ENCODE assay signal across 9 cellular contexts in the genomic region with DNA sequence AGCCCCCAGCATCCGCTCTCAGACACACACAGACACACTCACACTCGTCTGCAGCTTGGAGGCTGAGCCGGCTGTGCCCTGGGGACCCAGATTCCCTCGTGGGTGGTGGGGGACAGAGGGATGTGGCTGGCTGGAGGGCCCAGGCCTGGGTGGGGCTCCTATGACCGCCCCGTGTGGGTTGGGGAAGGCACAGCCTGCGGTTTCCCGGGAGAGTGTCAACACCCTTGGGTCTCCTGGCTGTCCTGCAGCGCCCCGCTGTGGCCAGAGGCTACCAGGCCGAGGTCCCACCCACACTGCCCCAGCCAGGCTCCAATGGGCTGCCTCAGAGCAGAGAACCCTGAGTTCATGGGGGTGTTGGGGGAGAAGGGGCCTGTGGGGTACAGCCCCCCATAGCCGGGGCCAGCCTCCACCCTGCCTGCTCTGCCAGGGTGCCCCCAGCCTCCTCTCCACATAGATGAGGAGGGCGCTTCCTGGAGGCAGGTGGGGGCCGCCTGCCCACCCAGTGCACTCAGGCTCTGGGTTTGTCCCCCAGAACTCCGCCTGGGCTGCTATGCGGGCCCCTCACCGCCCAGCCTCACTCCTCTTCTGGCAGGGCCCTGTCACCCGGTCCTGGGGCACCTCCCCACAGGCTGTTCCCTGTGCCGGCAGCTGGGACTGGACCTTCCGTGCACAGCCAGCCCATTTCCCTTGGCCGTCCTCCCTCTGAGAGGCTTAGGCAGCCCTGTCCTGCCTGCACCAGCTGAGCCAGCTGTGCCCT. TPM values are rescaled to one million over a fixed set of nuclear protein-coding genes. Genes with fewer than 3 reads are reported as not detected.
DNase-seq lines count a peak whose midpoint lies in the region; ATAC-seq and TF ChIP-seq lines count a peak whose summit lies in the region.
"Had no signal": no experiment of that assay in that cellular context is flagged by ENCODE, and none has a peak within 500 bp of the region (broad histone marks: within the 10 kb centered on the region; RNA-seq: fewer than 3 reads in every experiment).

TSS of gene TTC34 (minus strand) at position 159 of the 757 bp plus-strand sequence. CDS start 866 bp downstream, outside the sequence.

- peaks cover 5% of the 10 kb centered on the region for H3K27me3 Mint-ChIP-seq in CD4-positive, CD25-positive, alpha-beta regulatory T cell
- H3K27me3 Mint-ChIP-seq in activated CD4-positive, alpha-beta T cell treated with anti-CD3 and anti-CD28 coated beads for 36 hours, result peaks cover 5% of the 10 kb centered on the region

- intact Hi-C loops in activated CD4-positive, alpha-beta T cell treated with anti-CD3 and anti-CD28 coated beads for 36 hours (cut with DNase I, micrococcal nuclease), result loop anchor here in 1 of 2 experiments (1.0 kb wide), 1 partner anchor 386 kb away; no protein-coding TSS in a partner anchor
- intact Hi-C loops in left ventricle myocardium inferior (cut with micrococcal nuclease), result no loop called here

- no peaks in the 10 kb centered on the region for H3K9me3 ChIP-seq in CD4-positive, CD25-positive, alpha-beta regulatory T cell (ENCODE audit: control insufficient read depth in 2 of 2, low read length in 2 of 2)
- no peaks in the 10 kb centered on the region for H3K9me3 ChIP-seq in left ventricle myocardium inferior (replicated peaks)
- H3K9me3 ChIP-seq: neutrophil had no signal

- H3K27ac ChIP-seq in CD4-positive, CD25-positive, alpha-beta regulatory T cell (ENCODE audit: insufficient read depth, low read length, poor library complexity, severe bottlenecking), result no peak within 1 kb of the TSS
- no peak within 1 kb of the TSS for H3K27ac ChIP-seq in left ventricle myocardium inferior (replicated peaks)
- H3K27ac ChIP-seq: neutrophil had no signal

- H3K4me3 Mint-ChIP-seq in CD4-positive, CD25-positive, alpha-beta regulatory T cell, result no peak within 1 kb of the TSS
- H3K4me3 Mint-ChIP-seq in activated CD4-positive, alpha-beta T cell treated with anti-CD3 and anti-CD28 coated beads for 36 hours, result no peak within 1 kb of the TSS

- H3K4me1 ChIP-seq in CD4-positive, CD25-positive, alpha-beta regulatory T cell (ENCODE audit: control insufficient read depth, insufficient read depth, low read length, poor library complexity, severe bottlenecking), result no peaks in the 10 kb centered on the region
- no peaks in the 10 kb centered on the region for H3K4me1 ChIP-seq in left ventricle myocardium inferior

- H3K36me3 Mint-ChIP-seq in CD4-positive, CD25-positive, alpha-beta regulatory T cell, result no peaks in the 10 kb centered on the region
- no peaks in the 10 kb centered on the region for H3K36me3 Mint-ChIP-seq in activated CD4-positive, alpha-beta T cell treated with anti-CD3 and anti-CD28 coated beads for 36 hours (ENCODE audit: low read depth)

- peak within 1 kb of the TSS in 1 of 3 donors; percentile 20 for H3K27ac Mint-ChIP-seq in CD4-positive, CD25-positive, alpha-beta regulatory T cell
- no peak within 1 kb of the TSS for H3K27ac Mint-ChIP-seq in activated CD4-positive, alpha-beta T cell treated with anti-CD3 and anti-CD28 coated beads for 36 hours

- POLR2A ChIA-PET in activated CD4-positive, alpha-beta T cell treated with anti-CD3 and anti-CD28 coated beads for 36 hours (lab: Charles Lee), result no interaction called here

- peak; percentile 15 to 44 (median 31) for DNase-seq in CD4-positive, CD25-positive, alpha-beta regulatory T cell
- DNase-seq in HT-29 (ENCODE audit: low spot score) (peak; percentile 86), left ventricle myocardium inferior (no peak), Kasumi-1 (lab: John Stamatoyannopoulos, UW) (no peak)
- peak; percentile 81 for DNase-seq in activated CD4-positive, alpha-beta T cell treated with anti-CD3 and anti-CD28 coated beads for 36 hours
- DNase-seq in stimulated activated CD8-positive, alpha-beta memory T cell treated with anti-CD3 and anti-CD28 coated beads, Interleukin-7, amount 100 ng/mL, for 24 hours (ENCODE audit: low read depth), result peak; percentile 8

- H3K27me3 ChIP-seq in CD4-positive, CD25-positive, alpha-beta regulatory T cell (ENCODE audit: control insufficient read depth, insufficient read depth, low read length), result no peaks in the 10 kb centered on the region
- peaks cover 89% of the 10 kb centered on the region for H3K27me3 ChIP-seq in left ventricle myocardium inferior (ENCODE audit: low read depth)

- peak; percentile 31 for TF ChIP-seq CTCF in left ventricle myocardium inferior (IDR thresholded peaks at IDR 0.05; ENCODE audit: borderline replicate concordance)

- peaks cover 0 to 3% (median 0%) of the 10 kb centered on the region in 4 donors for H3K4me1 Mint-ChIP-seq in CD4-positive, CD25-positive, alpha-beta regulatory T cell
- H3K4me1 Mint-ChIP-seq in activated CD4-positive, alpha-beta T cell treated with anti-CD3 and anti-CD28 coated beads for 36 hours, result no peaks in the 10 kb centered on the region

- ATAC-seq in CD4-positive, CD25-positive, alpha-beta regulatory T cell (ENCODE audit: low read depth in 2 of 2), result peak; percentile 43 to 60
- ATAC-seq in activated CD4-positive, alpha-beta T cell treated with anti-CD3 and anti-CD28 coated beads for 36 hours, result peak; percentile 89
- ATAC-seq in GM19324 (IDR thresholded peaks at IDR 0.05; ENCODE audit: low FRiP score, unreplicated experiment) (no peak), GM18517 (IDR thresholded peaks at IDR 0.05; ENCODE audit: unreplicated experiment) (no peak)

- CTCF ChIA-PET in activated CD4-positive, alpha-beta T cell treated with anti-CD3 and anti-CD28 coated beads for 36 hours (lab: Charles Lee), result interaction anchor here (0.9 to 1.6 kb wide), 2 partner anchors 9 to 386 kb away, joined by 3 to 4 read pairs; no protein-coding TSS in a partner anchor

- H3K4me3 ChIP-seq in CD4-positive, CD25-positive, alpha-beta regulatory T cell (ENCODE audit: low read depth, low read length), result no peak within 1 kb of the TSS
- no peak within 1 kb of the TSS for H3K4me3 ChIP-seq in left ventricle myocardium inferior

- H3K36me3 ChIP-seq in CD4-positive, CD25-positive, alpha-beta regulatory T cell (ENCODE audit: control insufficient read depth, insufficient read depth, low read length), result no peaks in the 10 kb centered on the region
- no peaks in the 10 kb centered on the region for H3K36me3 ChIP-seq in left ventricle myocardium inferior
- H3K36me3 ChIP-seq: neutrophil had no signal

- peaks cover 0 to 3% (median 0%) of the 10 kb centered on the region in 7 donors for H3K9me3 Mint-ChIP-seq in CD4-positive, CD25-positive, alpha-beta regulatory T cell
- H3K9me3 Mint-ChIP-seq in activated CD4-positive, alpha-beta T cell treated with anti-CD3 and anti-CD28 coated beads for 36 hours (ENCODE audit: low read depth), result no peaks in the 10 kb centered on the region

RNA-seq across cellular contexts. Expression of gene TTC34, which starts in this region (rescaled TPM):
- 1.1 TPM for total RNA-seq in CD4-positive, CD25-positive, alpha-beta regulatory T cell
- under 1 TPM; 0.05 to 0.17 (median 0.09) TPM for polyA plus RNA-seq in CD4-positive, CD25-positive, alpha-beta regulatory T cell
- total RNA-seq in HT-29 (2014; rRNA removed; shearing (Covaris generic)), result 0.36 and 0.39 TPM in 2 replicates
- 1 to 10 TPM; 1.3 TPM for total RNA-seq in activated CD4-positive, alpha-beta T cell treated with anti-CD3 and anti-CD28 coated beads for 36 hours
- 0.91 TPM for total RNA-seq in left ventricle myocardium inferior

Comparison
In these comparisons a context has a peak if more than half of its experiments do, and no peak if none do; other contexts are left out.
1. Peak in DNase-seq in HT-29; RNA of the gene not detected or under 1 TPM.
2. ATAC-seq: peak in CD4-positive, CD25-positive, alpha-beta regulatory T cell (2 of 2) and activated CD4-positive, alpha-beta T cell treated with anti-CD3 and anti-CD28 coated beads for 36 hours (single experiment); none in GM19324 (single experiment) and GM18517 (single experiment).
3. DNase-seq: peak in CD4-positive, CD25-positive, alpha-beta regulatory T cell (3 of 3), activated CD4-positive, alpha-beta T cell treated with anti-CD3 and anti-CD28 coated beads for 36 hours (single experiment) and stimulated activated CD8-positive, alpha-beta memory T cell treated with anti-CD3 and anti-CD28 coated beads, Interleukin-7, amount 100 ng/mL, for 24 hours (single experiment); none in left ventricle myocardium inferior (single experiment) and Kasumi-1 (0 of 2).